14 cellular contexts compared by ENCODE assay signal in the genomic region with DNA sequence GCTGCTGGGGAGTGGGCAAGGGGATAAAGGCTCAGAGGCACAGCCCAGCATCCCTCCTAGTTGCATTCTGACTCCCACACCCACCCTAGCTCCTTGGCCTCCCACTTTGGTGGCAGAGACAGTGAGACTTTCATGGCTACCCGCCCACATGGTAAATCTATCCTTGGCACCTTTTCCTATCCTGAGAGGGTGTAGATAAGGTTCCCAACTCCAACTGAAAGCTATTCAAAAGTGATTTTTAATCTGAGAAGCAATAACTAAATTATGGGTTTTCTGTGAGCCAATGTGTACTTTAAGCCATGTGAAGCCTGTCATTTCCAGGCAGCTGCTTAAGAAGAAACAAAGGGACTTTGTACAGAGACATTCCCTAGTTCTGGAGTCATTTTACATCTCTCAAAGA. TPM values are rescaled to one million over a fixed set of nuclear protein-coding genes. Genes with fewer than 3 reads are reported as not detected.
A peak's percentile ranks its signal among the peaks of the same experiment; 100 is the strongest.
DNase-seq lines count a peak whose midpoint lies in the region; ATAC-seq and TF ChIP-seq lines count a peak whose summit lies in the region.
"Had no signal": no experiment of that assay in that cellular context is flagged by ENCODE, and none has a peak within 500 bp of the region (broad histone marks: within the 10 kb centered on the region; RNA-seq: fewer than 3 reads in every experiment).

No MANE protein-coding gene starts in this region.

- no peak overlapping the region for H3K23ac ChIP-seq in neuronal stem cell (ENCODE audit: low read depth, low read length, poor library complexity)

- ATAC-seq in HG03196 (IDR thresholded peaks at IDR 0.05; ENCODE audit: unreplicated experiment) (no peak), HG03342 (IDR thresholded peaks at IDR 0.05; ENCODE audit: unreplicated experiment) (no peak)
- ATAC-seq: natural killer cell treated with Interleukin-12 subunit alpha and Interleukin-12 subunit beta and Interleukin-15 and Interleukin-18, amount 100 ng/mL, for 72 hours; WTC11 had no signal

- peak overlapping the region; percentile 21 for H3K27ac ChIP-seq in AG04450 (ENCODE audit: low read depth, low read length)
- peak overlapping the region; percentile 50 to 90 (median 82) for H3K27ac ChIP-seq in esophagus muscularis mucosa (replicated peaks in 1 of 4)
- peak overlapping the region; percentile 1 for H3K27ac ChIP-seq in neuronal stem cell (replicated peaks; ENCODE audit: low read length)
- no peak overlapping the region for H3K27ac ChIP-seq in testis
- H3K27ac ChIP-seq: vagina had no signal

- no peak overlapping the region for H2AFZ ChIP-seq in neuronal stem cell (ENCODE audit: low read length)
- H2AFZ ChIP-seq: GM23248 had no signal

- DNase-seq in AG04450 (ENCODE audit: low read depth, low spot score) (no peak), NCI-H69 (lab: John Stamatoyannopoulos, UW) (peak; percentile 97), esophagus muscularis mucosa (ENCODE audit: extremely low spot score) (no peak), neuronal stem cell (ENCODE audit: low spot score) (no peak), RPMI8226 (no peak), testis (no peak)
- DNase-seq: NCI-H526 had no signal

- TF ChIP-seq EP300 in esophagus muscularis mucosa (IDR thresholded peaks at IDR 0.05) = no peak

- peaks cover 2% of the 10 kb centered on the region for H3K79me1 ChIP-seq in neuronal stem cell (ENCODE audit: low read depth, low read length)

- no peak overlapping the region for H2BK120ac ChIP-seq in neuronal stem cell (ENCODE audit: low read depth, low read length)

- H3K14ac ChIP-seq in neuronal stem cell (ENCODE audit: low read length) = no peak overlapping the region

- no peak overlapping the region for H4K91ac ChIP-seq in neuronal stem cell (ENCODE audit: low read depth, low read length, poor library complexity)

- no peak overlapping the region for H2BK5ac ChIP-seq in neuronal stem cell (ENCODE audit: low read length)

- no peak overlapping the region for H3K4ac ChIP-seq in neuronal stem cell (ENCODE audit: low read length)

- WGBS in esophagus muscularis mucosa = 69% methylated on average over 1 of the region's 1 CpG
- WGBS in neuronal stem cell (ENCODE audit: extremely low coverage in 2 of 2, insufficient read length in 2 of 2, insufficient replicate concordance in 1 of 2), 2 donors = no CpG with 5 or more reads among the region's 1 CpG
- WGBS in testis, 2 donors = 46 to 65% methylated on average over 1 of the region's 1 CpG

- H3K18ac ChIP-seq in neuronal stem cell (ENCODE audit: low read length) = peak overlapping the region; percentile 0

- H3K4me2 ChIP-seq in neuronal stem cell (ENCODE audit: insufficient read depth, low read length, poor library complexity, severe bottlenecking) = no peak overlapping the region

- H3K27me3 ChIP-seq in AG04450 (ENCODE audit: control insufficient read depth, insufficient read depth, low read length) = no peaks in the 10 kb centered on the region
- H3K27me3 ChIP-seq in esophagus muscularis mucosa = no peaks in the 10 kb centered on the region
- no peaks in the 10 kb centered on the region for H3K27me3 ChIP-seq in neuronal stem cell (ENCODE audit: control insufficient read depth in 3 of 3, insufficient read depth in 3 of 3, low read depth in 1 of 3, low read length in 3 of 3)
- no peaks in the 10 kb centered on the region for H3K27me3 ChIP-seq in testis
- H3K27me3 ChIP-seq: vagina had no signal

- no peak for TF ChIP-seq CTCF in AG04450 (IDR thresholded peaks at IDR 0.05; ENCODE audit: low read depth, low read length)
- no peak for TF ChIP-seq CTCF in esophagus muscularis mucosa (IDR thresholded peaks at IDR 0.05)
- no peak for TF ChIP-seq CTCF in testis (IDR thresholded peaks at IDR 0.05)

- no peak overlapping the region for H4K8ac ChIP-seq in neuronal stem cell (ENCODE audit: low read depth, low read length)

- POLR2A ChIA-PET in AG04450 (lab: Yijun Ruan, JAX) = no interaction called here

- no peak overlapping the region for H2BK15ac ChIP-seq in neuronal stem cell (ENCODE audit: low read length)

- intact Hi-C loops in esophagus muscularis mucosa (cut with DNase I) (no loop called here), testis (cut with DNase I; ENCODE audit: low total_unique reads) (no loop called here)

- H3K9me3 ChIP-seq in AG04450 (ENCODE audit: control insufficient read depth, insufficient read depth, low read length) (no peaks in the 10 kb centered on the region), esophagus muscularis mucosa (no peaks in the 10 kb centered on the region), neuronal stem cell (replicated peaks in 1 of 2; ENCODE audit: control insufficient read depth in 2 of 2, insufficient read depth in 1 of 2, low read depth in 1 of 2, low read length in 2 of 2) (no peaks in the 10 kb centered on the region), testis (no peaks in the 10 kb centered on the region)
- H3K9me3 ChIP-seq: vagina had no signal

- peaks cover 10 to 69% (median 35%) of the 10 kb centered on the region in 4 donors for H3K36me3 ChIP-seq in esophagus muscularis mucosa
- H3K36me3 ChIP-seq in neuronal stem cell (replicated peaks in 1 of 2; ENCODE audit: control insufficient read depth in 2 of 2, insufficient read depth in 2 of 2, low read length in 2 of 2) = peaks cover 6 to 30% of the 10 kb centered on the region in 2 donors
- no peaks in the 10 kb centered on the region for H3K36me3 ChIP-seq in testis (ENCODE audit: low read depth, missing control alignments)
- H3K36me3 ChIP-seq: vagina had no signal

- H2AK5ac ChIP-seq in neuronal stem cell (ENCODE audit: low read depth, low read length) = no peak overlapping the region

- H3K4me1 ChIP-seq in esophagus muscularis mucosa (peaks cover 27 to 93% (median 82%) of the 10 kb centered on the region in 4 donors), neuronal stem cell (ENCODE audit: control insufficient read depth in 2 of 2, insufficient read depth in 1 of 2, low read depth in 1 of 2, low read length in 2 of 2) (peaks cover 15 to 20% of the 10 kb centered on the region in 2 donors), testis (peaks cover 5% of the 10 kb centered on the region)

- H3K4me3 ChIP-seq in AG04450 (ENCODE audit: low read depth, low read length) (no peak overlapping the region), esophagus muscularis mucosa (no peak overlapping the region), neuronal stem cell (ENCODE audit: low read length in 2 of 2) (no peak overlapping the region), testis (no peak overlapping the region)
- H3K4me3 ChIP-seq: GM23248, SK-N-MC, vagina had no signal

- H2BK12ac ChIP-seq in neuronal stem cell (ENCODE audit: low read length) = no peak overlapping the region

- CTCF ChIA-PET in AG04450 (lab: Charles Lee) = interaction anchor here (1.4 to 3.2 kb wide), 2 partner anchors 11 to 152 kb away, joined by 3 to 13 read pairs; no protein-coding TSS in a partner anchor

- TF ChIP-seq POLR2A in esophagus muscularis mucosa (IDR thresholded peaks at IDR 0.05; ENCODE audit: low read depth) (no peak), testis (IDR thresholded peaks at IDR 0.05) (no peak)

- H3K9ac ChIP-seq in neuronal stem cell (ENCODE audit: low read depth, low read length, poor library complexity) = no peak overlapping the region
- H3K9ac ChIP-seq: GM23248 had no signal

RNA-seq across cellular contexts. Expression of a gene that starts 9.1 kb away (rescaled TPM):
- polyA plus RNA-seq in AG04450 (2011; rRNA removed) (266 and 290 TPM in 2 replicates), testis (ENCODE audit: insufficient read depth, low read depth, low replicate concordance) (43.1 TPM)
- 418 and 582 TPM in 2 replicates for polyA minus RNA-seq in AG04450 (2011; rRNA and poly(A)+ RNA removed)
- total RNA-seq in esophagus muscularis mucosa (100 to 1,000 TPM; 167 to 240 (median 219) TPM), testis (10 to 100 TPM; 42.0 to 65.2 TPM)
- 98.3 TPM for polyA plus RNA-seq in neuronal stem cell (2013, experiment 1 of 2)
- polyA plus RNA-seq in neuronal stem cell (2013, experiment 2 of 2) = 101 TPM
- total RNA-seq: natural killer cell treated with Interleukin-12 subunit alpha and Interleukin-12 subunit beta and Interleukin-15 and Interleukin-18, amount 100 ng/mL, for 72 hours had no signal

Comparison
In these comparisons a context has a peak if more than half of its experiments do, and no peak if none do; other contexts are left out.
1. H3K27ac ChIP-seq: peak in AG04450 (single experiment), esophagus muscularis mucosa (4 of 4) and neuronal stem cell (single experiment); none in testis (0 of 2).